ENCODE assay signal across 23 cellular contexts in genomic region chr5:151661096-151661495, GRCh38. TPM values are rescaled to one million over a fixed set of nuclear protein-coding genes. Genes with fewer than 3 reads are reported as not detected.
DNase-seq lines count a peak whose midpoint lies in the region; ATAC-seq and TF ChIP-seq lines count a peak whose summit lies in the region.
"Had no signal": no experiment of that assay in that cellular context is flagged by ENCODE, and none has a peak within 500 bp of the region (broad histone marks: within the 10 kb centered on the region; RNA-seq: fewer than 3 reads in every experiment).

No MANE protein-coding gene starts in this region.

- peaks cover 70% of the 10 kb centered on the region for H3F3A ChIP-seq in SK-N-SH (replicated peaks; ENCODE audit: insufficient read depth)

- intact Hi-C loops in head of caudate nucleus (cut with DNase I), result no loop called here
- intact Hi-C loops in stomach (cut with DNase I; ENCODE audit: low total_unique reads), result no loop called here

- CTCF ChIA-PET in SK-N-SH (lab: Yijun Ruan, JAX), result interaction anchor here (0.5 to 18.7 kb wide), 10 partner anchors 10 to 214 kb away, joined by 3 to 247 read pairs (median 5); partner anchors contain the start of genes G3BP1 and SLC36A1

- H2AFZ ChIP-seq in SK-N-SH (ENCODE audit: low read depth), result no peak overlapping the region

- H3K4me1 ChIP-seq in SK-N-SH (ENCODE audit: control insufficient read depth in 1 of 2, insufficient read depth in 2 of 2, low read depth in 1 of 2, low read length in 1 of 2) (peaks cover 18 to 30% of the 10 kb centered on the region in 2 experiments; a peak in 2 of 4 replicates), stomach (peaks cover 11 to 41% (median 25%) of the 10 kb centered on the region in 4 donors)

- peaks cover 24% of the 10 kb centered on the region for H3K36me3 Mint-ChIP-seq in mesothelial cell of epicardium
- peaks cover 11% of the 10 kb centered on the region for H3K36me3 Mint-ChIP-seq in type B pancreatic cell
- H3K36me3 Mint-ChIP-seq: stimulated activated memory B cell treated with anti-CD40 and anti-IgM and Interleukin-4, amounts not matched to agents 10 μg/mL and 1 μg/mL and 100 μg/mL, for 72 hours had no signal

- H3K4me3 ChIP-seq in SK-N-SH (ENCODE audit: low read depth in 2 of 2, low read length in 1 of 2) (no peak overlapping the region), coronary artery (no peak overlapping the region), stomach (no peak overlapping the region)
- H3K4me3 ChIP-seq: BLaER1, upper lobe of right lung had no signal

- H3K9me3 ChIP-seq in SK-N-SH (no peaks in the 10 kb centered on the region), stomach (no peaks in the 10 kb centered on the region)
- H3K9me3 ChIP-seq: BLaER1, upper lobe of right lung had no signal

- H3K27me3 ChIP-seq in SK-N-SH (ENCODE audit: insufficient read depth) (no peaks in the 10 kb centered on the region), stomach (no peaks in the 10 kb centered on the region)
- H3K27me3 ChIP-seq: BLaER1, upper lobe of right lung had no signal

- TF ChIP-seq CTCF in SK-N-SH (IDR thresholded peaks at IDR 0.05) (no peak), coronary artery (IDR thresholded peaks at IDR 0.05) (no peak), mesothelial cell of epicardium (IDR thresholded peaks at IDR 0.05; ENCODE audit: unreplicated experiment) (no peak), type B pancreatic cell (conservative IDR thresholded peaks at IDR 0.05) (no peak), stomach (IDR thresholded peaks at IDR 0.05) (no peak)

- H3K4me3 Mint-ChIP-seq in mesothelial cell of epicardium, result no peak overlapping the region
- no peak overlapping the region for H3K4me3 Mint-ChIP-seq in type B pancreatic cell
- H3K4me3 Mint-ChIP-seq: activated CD4-positive, alpha-beta T cell treated with anti-CD3 and anti-CD28 coated beads, Interleukin-2, amount 10 ng/mL, durations not matched to agents 24 days and 14 days; central memory CD8-positive, alpha-beta T cell; effector memory CD8-positive, alpha-beta T cell; stimulated activated memory B cell treated with anti-CD40 and anti-IgM and Interleukin-4, amounts not matched to agents 10 μg/mL and 1 μg/mL and 100 μg/mL, for 72 hours had no signal

- no peaks in the 10 kb centered on the region for H3K27me3 Mint-ChIP-seq in mesothelial cell of epicardium (ENCODE audit: low read depth)
- no peaks in the 10 kb centered on the region for H3K27me3 Mint-ChIP-seq in type B pancreatic cell

- no peak for TF ChIP-seq RAD21 in SK-N-SH (IDR thresholded peaks at IDR 0.05; ENCODE audit: low read length)

- H3K79me2 ChIP-seq in SK-N-SH (ENCODE audit: insufficient read depth), result no peaks in the 10 kb centered on the region; the same call in 1 of the 2 replicates

- no peak for ATAC-seq in SK-N-SH treated with all-trans-retinoic acid at 6 μM for 48 hours
- no peak for ATAC-seq in GM19395 (IDR thresholded peaks at IDR 0.05; ENCODE audit: unreplicated experiment)
- ATAC-seq: effector memory CD8-positive, alpha-beta T cell; stimulated activated memory B cell treated with anti-CD40 and anti-IgM and Interleukin-4, amounts not matched to agents 10 μg/mL and 1 μg/mL and 100 μg/mL, for 72 hours; upper lobe of right lung had no signal

- H3K9me3 Mint-ChIP-seq in mesothelial cell of epicardium (no peaks in the 10 kb centered on the region), type B pancreatic cell (no peaks in the 10 kb centered on the region)
- H3K9me3 Mint-ChIP-seq: activated CD4-positive, alpha-beta T cell treated with anti-CD3 and anti-CD28 coated beads, Interleukin-2, amount 10 ng/mL, durations not matched to agents 24 days and 14 days; central memory CD8-positive, alpha-beta T cell; effector memory CD8-positive, alpha-beta T cell; stimulated activated memory B cell treated with anti-CD40 and anti-IgM and Interleukin-4, amounts not matched to agents 10 μg/mL and 1 μg/mL and 100 μg/mL, for 72 hours had no signal

- peak overlapping the region in 1 of 2 experiments; percentile 97; a peak in 2 of 4 replicates for H3K27ac ChIP-seq in SK-N-SH (ENCODE audit: low read depth in 2 of 2, low read length in 1 of 2)
- H3K27ac ChIP-seq in coronary artery, result peak overlapping the region; percentile 48 to 68
- peak overlapping the region in 2 of 5 donors; percentile 26 to 29 for H3K27ac ChIP-seq in stomach
- H3K27ac ChIP-seq: 22Rv1, BLaER1, upper lobe of right lung had no signal

- H3K27ac Mint-ChIP-seq in mesothelial cell of epicardium (peak overlapping the region; percentile 94), type B pancreatic cell (peak overlapping the region; percentile 31)
- H3K27ac Mint-ChIP-seq: activated CD4-positive, alpha-beta T cell treated with anti-CD3 and anti-CD28 coated beads, Interleukin-2, amount 10 ng/mL, durations not matched to agents 24 days and 14 days; stimulated activated memory B cell treated with anti-CD40 and anti-IgM and Interleukin-4, amounts not matched to agents 10 μg/mL and 1 μg/mL and 100 μg/mL, for 72 hours had no signal

- peaks cover 15% of the 10 kb centered on the region; the same call in 1 of the 2 replicates for H4K20me1 ChIP-seq in SK-N-SH (ENCODE audit: insufficient read depth)
- H4K20me1 ChIP-seq: BLaER1 had no signal

- 93% methylated on average over 6 of the region's 6 CpGs for WGBS in SK-N-SH (ENCODE audit: low lambda C conversion rate)
- 72 to 80% (median 76%) methylated on average over 6 of the region's 6 CpGs for WGBS in stomach, 5 donors

- H3K9ac ChIP-seq in SK-N-SH, result peak overlapping the region; percentile 8; the same call in 1 of the 2 replicates
- H3K9ac ChIP-seq: BLaER1 had no signal

- POLR2A ChIA-PET in SK-N-SH (lab: Yijun Ruan, JAX), result interaction anchor here (1.2 to 1.4 kb wide), 2 partner anchors 79 to 110 kb away, joined by 3 to 7 read pairs; partner anchors contain the start of gene G3BP1

- H3K4me1 Mint-ChIP-seq in mesothelial cell of epicardium (peaks cover 44% of the 10 kb centered on the region), type B pancreatic cell (ENCODE audit: unreplicated experiment) (peaks cover 24% of the 10 kb centered on the region)

- peaks cover 47 to 50% of the 10 kb centered on the region in 2 experiments for H3K36me3 ChIP-seq in SK-N-SH (replicated peaks in 1 of 2; ENCODE audit: control insufficient read depth in 1 of 2, insufficient read depth in 2 of 2, low read length in 1 of 2)
- peaks cover 0 to 44% (median 23%) of the 10 kb centered on the region in 4 donors for H3K36me3 ChIP-seq in stomach
- H3K36me3 ChIP-seq: BLaER1 had no signal

- H3K9me2 ChIP-seq in SK-N-SH, result no peaks in the 10 kb centered on the region

- H3K4me2 ChIP-seq in SK-N-SH, result no peak overlapping the region
- H3K4me2 ChIP-seq: BLaER1 had no signal

- TF ChIP-seq POLR2A in stomach (IDR thresholded peaks at IDR 0.05), result no peak

- TF ChIP-seq EP300 in SK-N-SH (IDR thresholded peaks at IDR 0.05; ENCODE audit: borderline replicate concordance in 1 of 2, low read depth in 1 of 2, low read length in 1 of 2) (no peak), stomach (IDR thresholded peaks at IDR 0.05) (no peak)

- DNase-seq in SK-N-SH (no peak), coronary artery (ENCODE audit: low spot score) (no peak), mesothelial cell of epicardium (ENCODE audit: low spot score in 2 of 2, unreplicated experiment in 2 of 2) (no peak), type B pancreatic cell (ENCODE audit: extremely low spot score, unreplicated experiment) (no peak), head of caudate nucleus (no peak), stomach (no peak)
- DNase-seq: activated CD4-positive, alpha-beta T cell treated with anti-CD3 and anti-CD28 coated beads, Interleukin-2, amount 10 ng/mL, durations not matched to agents 24 days and 14 days; activated CD8-positive, alpha-beta memory T cell treated with anti-CD3 and anti-CD28 coated beads, Interleukin-2, amount 50 U/mL, for 4 hours; activated gamma-delta T cell treated with Interleukin-2 at 50 U/mL for 16 hours; amygdala; effector memory CD8-positive, alpha-beta T cell; hypothalamus; kidney; midbrain; NCI-H1417; NCI-H524 treated with DMSO at 0.1 percent for 48 hours; upper lobe of right lung had no signal

TF ChIP-seq in SK-N-SH, 30 proteins besides CTCF, POLR2A, EP300 and RAD21 (continues in another document):
- no peak for TF ChIP-seq NRF1 (IDR thresholded peaks at IDR 0.05; ENCODE audit: low read depth, low read length)
- peak; percentile 11; the same call in 1 of the 2 replicates for TF ChIP-seq POLR2AphosphoS5 (IDR thresholded peaks at IDR 0.05; ENCODE audit: low read depth, low read length)
- no peak for TF ChIP-seq RXRA (IDR thresholded peaks at IDR 0.05; ENCODE audit: borderline replicate concordance, low read depth)

TF ChIP-seq in SK-N-SH treated with all-trans-retinoic acid at 6 μM for 48 hours, 23 proteins besides CTCF, POLR2A, EP300 and RAD21 (continues in another document):
- TF ChIP-seq ESRRG (CRISPR knock-in tag; IDR thresholded peaks at IDR 0.05) (no peak), ZNF8 (CRISPR knock-in tag; IDR thresholded peaks at IDR 0.05) (no peak), ZNF70 (CRISPR knock-in tag; IDR thresholded peaks at IDR 0.05) (no peak), SNAI2 (CRISPR knock-in tag; IDR thresholded peaks at IDR 0.05) (no peak), PPARA (CRISPR knock-in tag; IDR thresholded peaks at IDR 0.05; ENCODE audit: borderline replicate concordance) (no peak), TCF4 (CRISPR knock-in tag; IDR thresholded peaks at IDR 0.05; ENCODE audit: borderline replicate concordance) (no peak), ZC3H10 (CRISPR knock-in tag; IDR thresholded peaks at IDR 0.05) (no peak)
- TF ChIP-seq, protein P1, sequence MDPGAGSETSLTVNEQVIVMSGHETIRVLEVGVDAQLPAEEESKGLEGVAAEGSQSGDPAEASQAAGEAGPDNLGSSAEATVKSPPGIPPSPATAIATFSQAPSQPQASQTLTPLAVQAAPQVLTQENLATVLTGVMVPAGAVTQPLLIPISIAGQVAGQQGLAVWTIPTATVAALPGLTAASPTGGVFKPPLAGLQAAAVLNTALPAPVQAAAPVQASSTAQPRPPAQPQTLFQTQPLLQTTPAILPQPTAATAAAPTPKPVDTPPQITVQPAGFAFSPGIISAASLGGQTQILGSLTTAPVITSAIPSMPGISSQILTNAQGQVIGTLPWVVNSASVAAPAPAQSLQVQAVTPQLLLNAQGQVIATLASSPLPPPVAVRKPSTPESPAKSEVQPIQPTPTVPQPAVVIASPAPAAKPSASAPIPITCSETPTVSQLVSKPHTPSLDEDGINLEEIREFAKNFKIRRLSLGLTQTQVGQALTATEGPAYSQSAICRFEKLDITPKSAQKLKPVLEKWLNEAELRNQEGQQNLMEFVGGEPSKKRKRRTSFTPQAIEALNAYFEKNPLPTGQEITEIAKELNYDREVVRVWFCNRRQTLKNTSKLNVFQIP (CRISPR knock-in tag; IDR thresholded peaks at IDR 0.05; ENCODE audit: borderline replicate concordance, low read depth), result no peak

RNA-seq across cellular contexts. Expression of gene SPARC, which starts 25.6 kb away (rescaled TPM):
- 987 and 1,115 TPM in 2 replicates for polyA plus RNA-seq in SK-N-SH (2012; rRNA removed)
- 736 and 811 TPM in 2 replicates for polyA plus RNA-seq in SK-N-SH (2012; cell fraction: cytosol; rRNA removed)
- 900 and 1,030 TPM in 2 replicates for polyA plus RNA-seq in SK-N-SH (2012; cell fraction: nucleus; rRNA removed)
- total RNA-seq in mesothelial cell of epicardium, result 2,843 to 2,896 TPM (median 2,890 TPM) in 3 replicates
- 454 and 973 TPM in 2 replicates for total RNA-seq in type B pancreatic cell (ENCODE audit: low replicate concordance)
- total RNA-seq in stomach, result 1,000 to 10,000 TPM in 1 of 5 donors, 100 to 1,000 TPM in 3, 10 to 100 TPM in 1; 36.2 to 1,348 (median 170) TPM
- 10 to 100 TPM; 80.9 to 87.7 (median 86.7) TPM for polyA plus RNA-seq in stomach
- total RNA-seq: activated CD4-positive, alpha-beta T cell treated with anti-CD3 and anti-CD28 coated beads, Interleukin-2, amount 10 ng/mL, durations not matched to agents 24 days and 14 days had no signal
